8 cellular contexts compared by ENCODE assay signal in the genomic region with DNA sequence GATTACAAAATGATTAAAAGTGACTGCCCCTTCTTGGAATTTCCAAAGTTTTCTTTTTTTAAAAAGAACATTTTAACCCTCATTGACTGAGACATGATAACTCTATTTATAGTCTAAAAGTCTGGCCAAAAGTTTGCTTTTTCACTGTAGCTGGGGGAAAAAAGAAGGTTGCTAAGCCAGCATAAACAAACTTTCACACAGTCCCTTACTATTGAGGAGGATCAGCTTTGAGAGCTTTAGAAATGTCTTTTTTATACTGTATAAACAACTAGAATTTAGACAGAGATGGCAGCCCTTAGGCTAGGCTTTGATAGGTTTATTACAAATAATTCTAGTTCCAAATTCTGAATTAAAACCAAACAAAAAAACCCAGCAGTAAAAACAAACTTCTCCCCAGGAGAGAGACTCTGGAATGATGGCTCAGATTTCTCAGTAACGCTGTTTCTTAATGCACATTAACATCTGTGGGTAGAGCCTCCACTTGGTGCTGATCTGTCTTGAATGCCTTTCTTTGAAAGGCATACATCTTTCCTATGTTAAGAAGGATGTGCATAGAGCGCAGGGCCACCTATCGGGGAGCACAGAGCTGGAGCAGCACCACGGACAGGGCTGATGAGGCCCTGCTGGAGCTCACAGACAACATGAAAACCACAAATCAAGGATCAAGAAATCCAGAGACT.
DNase-seq lines count a peak whose midpoint lies in the region; ATAC-seq and TF ChIP-seq lines count a peak whose summit lies in the region.

No MANE protein-coding gene starts in this region.

- DNase-seq in GM04504 (ENCODE audit: low read depth) (peak; percentile 6), MG63 (peak; percentile 41), coronary artery (ENCODE audit: low spot score) (no peak), psoas muscle (no peak), DMS153 treated with DMSO at 0.1 percent for 48 hours (lab: John Stamatoyannopoulos, UW; ENCODE audit: unreplicated experiment) (no peak), BE2C (no peak), pons (ENCODE audit: low spot score) (no peak)

- H3K4me3 ChIP-seq in MG63, result no peak overlapping the region
- no peak overlapping the region for H3K4me3 ChIP-seq in coronary artery
- H3K4me3 ChIP-seq in psoas muscle, result no peak overlapping the region
- no peak overlapping the region for H3K4me3 ChIP-seq in BE2C (ENCODE audit: low read depth, low read length)

- H3K27ac ChIP-seq in coronary artery, result peak overlapping the region; percentile 79 to 89
- peak overlapping the region; percentile 33 for H3K27ac ChIP-seq in psoas muscle

- H3K27me3 ChIP-seq in MG63, result 0 out of 2 replicates have a peak, but pooled peaks cover 2% of the 10 kb centered on the region
- no peaks in the 10 kb centered on the region for H3K27me3 ChIP-seq in psoas muscle (ENCODE audit: insufficient read depth in 3 of 3, low read length in 2 of 3)
- no peaks in the 10 kb centered on the region for H3K27me3 ChIP-seq in BE2C

- H3K9me3 ChIP-seq in MG63 (no peaks in the 10 kb centered on the region), psoas muscle (no peaks in the 10 kb centered on the region), BE2C (no peaks in the 10 kb centered on the region)

- TF ChIP-seq CTCF in coronary artery (IDR thresholded peaks at IDR 0.05) (no peak), psoas muscle (IDR thresholded peaks at IDR 0.05) (no peak), BE2C (IDR thresholded peaks at IDR 0.05; ENCODE audit: low read depth, low read length) (no peak)

- H3K36me3 ChIP-seq in MG63 (no peaks in the 10 kb centered on the region), psoas muscle (ENCODE audit: insufficient read depth in 1 of 2, low read depth in 1 of 2) (peaks cover 3 to 78% of the 10 kb centered on the region in 2 donors), BE2C (no peaks in the 10 kb centered on the region)

- peaks cover 33% of the 10 kb centered on the region for H3K4me1 ChIP-seq in psoas muscle
- H3K4me1 ChIP-seq in BE2C, result no peaks in the 10 kb centered on the region

- 44 to 59% (median 54%) methylated on average over 4 of the region's 4 CpGs for WGBS in psoas muscle, 3 donors

- no peak for ATAC-seq in psoas muscle
- ATAC-seq in HG03457 (IDR thresholded peaks at IDR 0.05; ENCODE audit: unreplicated experiment), result no peak

- intact Hi-C loops in psoas muscle (cut with DNase I), result no loop called here

Comparison
In these comparisons a context has a peak if more than half of its experiments do, and no peak if none do; other contexts are left out.
1. DNase-seq: peak in GM04504 (single experiment) and MG63 (single experiment); none in coronary artery (single experiment), psoas muscle (0 of 2), DMS153 treated with DMSO at 0.1 percent for 48 hours (single experiment), BE2C (single experiment) and pons (single experiment).